ENCODE assay signal across 1 cellular context in genomic region chr4:2837904-2838496, GRCh38.
TF ChIP-seq lines count a peak whose summit lies in the region.

No MANE protein-coding gene starts in this region.

TF ChIP-seq in H1, 55 proteins besides CTCF, POLR2A, EP300 and RAD21 (continued from another document):
- no peak for TF ChIP-seq JUN (IDR thresholded peaks at IDR 0.05; ENCODE audit: low read depth, low read length)
- no peak for TF ChIP-seq ATF3 (IDR thresholded peaks at IDR 0.05; ENCODE audit: insufficient read depth, low read depth, low read length)
- TF ChIP-seq EZH2 (IDR thresholded peaks at IDR 0.05; ENCODE audit: low read depth, low read length, severe bottlenecking): no peak
- no peak for TF ChIP-seq HDAC2 (IDR thresholded peaks at IDR 0.05; ENCODE audit: borderline replicate concordance in 1 of 2, low read depth in 2 of 2, low read length in 2 of 2)
- no peak for TF ChIP-seq E2F6 (IDR thresholded peaks at IDR 0.05)
